ENCODE assay signal across 15 cellular contexts in the genomic region with DNA sequence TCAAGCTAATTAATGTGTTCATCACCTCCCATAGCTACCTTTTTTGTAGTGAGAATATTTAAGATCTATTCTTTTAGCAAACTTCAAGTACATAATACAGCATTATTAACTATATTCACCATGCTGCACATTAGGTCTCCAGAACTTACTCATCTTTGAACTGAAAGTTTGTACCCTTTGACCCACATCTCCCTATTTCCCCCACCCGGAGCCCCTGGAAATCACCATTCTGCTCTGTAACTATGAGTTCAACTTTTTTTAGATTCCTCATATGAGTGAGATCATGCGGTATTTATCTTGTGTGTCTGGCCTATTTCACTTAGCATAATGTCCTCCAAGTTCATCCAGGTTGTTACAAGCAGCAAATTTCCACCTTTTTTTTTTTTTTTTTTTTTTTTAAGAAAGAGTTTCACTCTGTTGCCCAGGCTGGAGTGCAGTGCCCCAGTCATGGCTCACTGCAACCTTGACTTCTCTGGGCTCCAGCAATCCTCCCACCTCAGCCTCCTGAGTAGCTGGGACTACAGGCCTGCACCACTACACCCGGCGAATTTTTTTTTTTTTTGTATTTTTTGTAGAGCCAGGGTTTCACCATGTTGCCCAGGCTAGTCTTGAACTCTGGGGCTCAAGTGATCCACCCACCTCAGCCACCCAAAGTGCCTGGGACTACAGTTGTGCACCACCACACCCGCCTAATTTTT.
DNase-seq lines count a peak whose midpoint lies in the region; ATAC-seq lines count a peak whose summit lies in the region.
"Had no signal": no experiment of that assay in that cellular context is flagged by ENCODE, and none has a peak within 500 bp of the region (broad histone marks: within the 10 kb centered on the region; RNA-seq: fewer than 3 reads in every experiment).

No MANE protein-coding gene starts in this region.

- H3K4me1 ChIP-seq in HAP-1 = peaks cover 4% of the 10 kb centered on the region
- H3K4me1 ChIP-seq: BLaER1 treated with 17β-estradiol and CSF1 and Interleukin-3, amounts not matched to agents 10 nM and 100 nM; esophagus squamous epithelium had no signal

- in situ Hi-C loops in HAP-1 (cut with MboI; ENCODE audit: low sequenced_read_pairs) = no loop called here

- no peaks in the 10 kb centered on the region for H3K9me3 ChIP-seq in HAP-1
- H3K9me3 ChIP-seq: BLaER1 treated with 17β-estradiol and CSF1 and Interleukin-3, amounts not matched to agents 10 nM and 100 nM; esophagus squamous epithelium; ovary had no signal

- peaks cover 2% of the 10 kb centered on the region; the same call in 1 of the 2 replicates for H3K27me3 ChIP-seq in HAP-1 (ENCODE audit: low read depth)
- H3K27me3 ChIP-seq: BLaER1 treated with 17β-estradiol and CSF1 and Interleukin-3, amounts not matched to agents 10 nM and 100 nM; esophagus squamous epithelium; ovary had no signal

- ATAC-seq in GM18861 (IDR thresholded peaks at IDR 0.05; ENCODE audit: unreplicated experiment) = peak; percentile 85
- ATAC-seq in GM21447 (IDR thresholded peaks at IDR 0.05; ENCODE audit: unreplicated experiment) = peak; percentile 86
- ATAC-seq in HG02970 (IDR thresholded peaks at IDR 0.05; ENCODE audit: low FRiP score, unreplicated experiment) = peak; percentile 61
- ATAC-seq in HG03565 (IDR thresholded peaks at IDR 0.05; ENCODE audit: unreplicated experiment) = peak; percentile 90

- no peak for DNase-seq in NCI-H1436 treated with DMSO at 0.1 percent for 48 hours (lab: John Stamatoyannopoulos, UW)
- no peak for DNase-seq in NCI-H1694 treated with DMSO at 0.1 percent for 48 hours (lab: John Stamatoyannopoulos, UW)
- no peak for DNase-seq in AG08396 (ENCODE audit: low spot score)
- no peak for DNase-seq in HAP-1 (ENCODE audit: low spot score in 2 of 2)
- DNase-seq: activated CD4-positive, alpha-beta T cell treated with anti-CD3 and anti-CD28 coated beads, Interleukin-2, amount 50 U/mL, for 48 hours; activated naive CD4-positive, alpha-beta T cell treated with anti-CD3 and anti-CD28 coated beads for 36 hours; esophagus squamous epithelium; KBM-7; mesendoderm; ovary had no signal

- H3K36me3 ChIP-seq in HAP-1 (replicated peaks) = no peaks in the 10 kb centered on the region
- H3K36me3 ChIP-seq: BLaER1 treated with 17β-estradiol and CSF1 and Interleukin-3, amounts not matched to agents 10 nM and 100 nM; esophagus squamous epithelium; ovary had no signal

- no peak overlapping the region for H3K4me3 ChIP-seq in HAP-1
- H3K4me3 ChIP-seq: BLaER1 treated with 17β-estradiol and CSF1 and Interleukin-3, amounts not matched to agents 10 nM and 100 nM; esophagus squamous epithelium; ovary had no signal
